In genomic region chr14:69153848-69154208, GRCh38 we compare ENCODE assay signal across 8 cellular contexts. TPM values are rescaled to one million over a fixed set of nuclear protein-coding genes. Genes with fewer than 3 reads are reported as not detected.
DNase-seq lines count a peak whose midpoint lies in the region; ATAC-seq, FAIRE-seq and TF ChIP-seq lines count a peak whose summit lies in the region.

No MANE protein-coding gene starts in this region.

- peak overlapping the region; percentile 95 for H3K4me3 ChIP-seq in GM12864 (ENCODE audit: low read depth, low read length)
- H3K4me3 ChIP-seq in bronchial epithelial cell (ENCODE audit: low read depth, low read length): peak overlapping the region; percentile 91
- peak overlapping the region; percentile 98 for H3K4me3 ChIP-seq in suprapubic skin

- TF ChIP-seq CTCF in GM12864 (IDR thresholded peaks at IDR 0.05; ENCODE audit: low read depth, low read length, missing control alignments): no peak
- TF ChIP-seq CTCF in bronchial epithelial cell (IDR thresholded peaks at IDR 0.05; ENCODE audit: insufficient read depth, low read length, severe bottlenecking): no peak
- no peak for TF ChIP-seq CTCF in suprapubic skin (IDR thresholded peaks at IDR 0.05)

- under 1% methylated on average over 13 of the region's 13 CpGs for WGBS in suprapubic skin

- TF ChIP-seq POLR2A in suprapubic skin (IDR thresholded peaks at IDR 0.05) (no peak), GM18505 (IDR thresholded peaks at IDR 0.05; ENCODE audit: borderline replicate concordance, extremely low read depth, insufficient read depth, insufficient read length) (no peak)

- H3K4me1 ChIP-seq in suprapubic skin: peaks cover 39% of the 10 kb centered on the region

- ATAC-seq in HG03571 (IDR thresholded peaks at IDR 0.05; ENCODE audit: unreplicated experiment) (no peak), GM18505 (IDR thresholded peaks at IDR 0.05; ENCODE audit: unreplicated experiment) (no peak)

- TF ChIP-seq EP300 in suprapubic skin (IDR thresholded peaks at IDR 0.05): no peak

- DNase-seq in GM12864 (ENCODE audit: low read depth) (no peak), NCI-H510A (lab: John Stamatoyannopoulos, UW) (peak; percentile 19), bronchial epithelial cell (ENCODE audit: low read depth) (no peak), suprapubic skin (ENCODE audit: low spot score in 2 of 2) (no peak), mesenteric fat pad (ENCODE audit: low spot score) (no peak)

- H3K27ac ChIP-seq in layer of hippocampus (ENCODE audit: low read depth, low read length): peak overlapping the region; percentile 79
- peak overlapping the region; percentile 94 for H3K27ac ChIP-seq in suprapubic skin

- H3K9me3 ChIP-seq in suprapubic skin: no peaks in the 10 kb centered on the region

- no peak for FAIRE-seq in bronchial epithelial cell (lab: Jason Lieb, UNC)

- H3K27me3 ChIP-seq in bronchial epithelial cell (ENCODE audit: control insufficient read depth, insufficient read depth, low read length) (no peaks in the 10 kb centered on the region), layer of hippocampus (ENCODE audit: control insufficient read depth, insufficient read depth, low read length) (no peaks in the 10 kb centered on the region), suprapubic skin (no peaks in the 10 kb centered on the region)

- H3K36me3 ChIP-seq in bronchial epithelial cell (ENCODE audit: control insufficient read depth, insufficient read depth, low read length) (no peaks in the 10 kb centered on the region), suprapubic skin (no peaks in the 10 kb centered on the region)

RNA-seq across cellular contexts. Expression of gene DCAF5, which starts 0.9 kb away (rescaled TPM):
- total RNA-seq in bronchial epithelial cell (11.1 and 14.1 TPM in 2 replicates), suprapubic skin (10 to 100 TPM; 34.9 to 67.6 (median 48.1) TPM), mesenteric fat pad (63.3 TPM)

RNA-seq across cellular contexts. Expression of gene EXD2, which starts 37.5 kb away (rescaled TPM):
- total RNA-seq in bronchial epithelial cell (15.5 and 18.3 TPM in 2 replicates), suprapubic skin (10 to 100 TPM; 17.6 to 26.8 (median 19.6) TPM), mesenteric fat pad (27.5 TPM)
